ENCODE assay signal across 7 cellular contexts in the genomic region with DNA sequence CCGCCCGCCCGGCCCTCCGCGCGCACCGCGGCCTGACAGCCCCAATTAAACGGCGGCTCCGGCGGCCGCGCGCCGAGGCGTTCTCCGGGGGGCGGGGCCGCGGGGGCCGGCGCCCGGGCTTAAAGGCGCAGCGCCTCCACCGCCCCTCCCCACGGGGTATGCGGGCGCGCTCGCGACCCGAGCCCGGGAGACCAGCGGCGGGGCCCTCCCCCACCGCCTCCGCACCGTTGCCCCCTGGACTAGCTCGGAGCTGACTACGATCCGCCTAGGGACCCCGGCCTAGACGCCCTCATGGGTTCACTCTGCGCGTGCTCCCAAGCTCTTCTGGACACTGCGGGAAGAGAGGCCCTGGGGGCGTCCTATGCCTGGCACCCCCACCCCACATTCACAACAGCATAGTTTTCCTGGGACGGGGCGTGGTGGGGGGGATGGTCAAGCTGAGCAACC. TPM values are rescaled to one million over a fixed set of nuclear protein-coding genes. Genes with fewer than 3 reads are reported as not detected.
DNase-seq lines count a peak whose midpoint lies in the region; ATAC-seq and TF ChIP-seq lines count a peak whose summit lies in the region.

A gene with protein sequence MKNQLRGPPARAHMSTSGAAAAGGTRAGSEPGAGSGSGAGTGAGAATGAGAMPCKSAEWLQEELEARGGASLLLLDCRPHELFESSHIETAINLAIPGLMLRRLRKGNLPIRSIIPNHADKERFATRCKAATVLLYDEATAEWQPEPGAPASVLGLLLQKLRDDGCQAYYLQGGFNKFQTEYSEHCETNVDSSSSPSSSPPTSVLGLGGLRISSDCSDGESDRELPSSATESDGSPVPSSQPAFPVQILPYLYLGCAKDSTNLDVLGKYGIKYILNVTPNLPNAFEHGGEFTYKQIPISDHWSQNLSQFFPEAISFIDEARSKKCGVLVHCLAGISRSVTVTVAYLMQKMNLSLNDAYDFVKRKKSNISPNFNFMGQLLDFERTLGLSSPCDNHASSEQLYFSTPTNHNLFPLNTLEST (minus strand): TSS at position 51 of the 447 bp plus-strand sequence. CDS start 205 bp downstream, outside the sequence.

- peak within 1 kb of the TSS; percentile 92 for H3K56ac ChIP-seq in mesendoderm (ENCODE audit: low read length)

- peaks cover 8% of the 10 kb centered on the region for H3K79me1 ChIP-seq in mesendoderm (ENCODE audit: low read length)

- H3K36me3 Mint-ChIP-seq in activated CD8-positive, alpha-beta T cell treated with anti-CD3 and anti-CD28 coated beads for 36 hours (ENCODE audit: low read depth): peaks cover 23% of the 10 kb centered on the region

- H3K23ac ChIP-seq in mesendoderm (ENCODE audit: low read length): peak within 1 kb of the TSS; percentile 30

- peak; percentile 36 for DNase-seq in NCI-H510A (lab: John Stamatoyannopoulos, UW)
- DNase-seq in activated CD8-positive, alpha-beta T cell treated with anti-CD3 and anti-CD28 coated beads for 36 hours: peak; percentile 72
- DNase-seq in effector memory CD4-positive, alpha-beta T cell: peak; percentile 46 to 62 (median 57)
- peak; percentile 63 for DNase-seq in mesendoderm
- peak; percentile 55 for DNase-seq in stimulated activated CD8-positive, alpha-beta memory T cell treated with anti-CD3 and anti-CD28 coated beads, Interleukin-12 subunit alpha, Interleukin-12 subunit beta, amount 100 ng/mL, for 24 hours (ENCODE audit: extremely low read depth)

- no peak for TF ChIP-seq CTCF in activated CD8-positive, alpha-beta T cell treated with anti-CD3 and anti-CD28 coated beads for 36 hours (IDR thresholded peaks at IDR 0.05)

- H3K79me2 ChIP-seq in mesendoderm (ENCODE audit: control insufficient read depth, insufficient read depth, low read length): no peaks in the 10 kb centered on the region

- H3K18ac ChIP-seq in mesendoderm (ENCODE audit: low read length): peak within 1 kb of the TSS; percentile 34

- H3K27me3 Mint-ChIP-seq in activated CD8-positive, alpha-beta T cell treated with anti-CD3 and anti-CD28 coated beads for 36 hours: no peaks in the 10 kb centered on the region

- H2BK15ac ChIP-seq in mesendoderm (replicated peaks; ENCODE audit: low read depth): no peak within 1 kb of the TSS

- H3K4me3 ChIP-seq in effector memory CD4-positive, alpha-beta T cell (ENCODE audit: insufficient read depth, low read depth, low read length, poor library complexity, severe bottlenecking): peak within 1 kb of the TSS; percentile 74
- peak within 1 kb of the TSS; percentile 78 for H3K4me3 ChIP-seq in mesendoderm (ENCODE audit: low read length)

- peak within 1 kb of the TSS; percentile 75 for H3K9ac ChIP-seq in mesendoderm (ENCODE audit: low read length)

- H4K5ac ChIP-seq in mesendoderm (ENCODE audit: low read length): no peak within 1 kb of the TSS

- CTCF ChIA-PET in activated CD8-positive, alpha-beta T cell treated with anti-CD3 and anti-CD28 coated beads for 36 hours (lab: Charles Lee): interaction anchor here (1.0 to 8.0 kb wide), 11 partner anchors 13 to 390 kb away, joined by 3 to 74 read pairs (median 5); a partner anchor contains a TSS

- peak within 1 kb of the TSS; percentile 2 for H2BK120ac ChIP-seq in mesendoderm (ENCODE audit: low read depth, low read length)

- no peak within 1 kb of the TSS for H2BK5ac ChIP-seq in mesendoderm (ENCODE audit: low read length)

- H3K4me1 ChIP-seq in effector memory CD4-positive, alpha-beta T cell (ENCODE audit: control insufficient read depth, insufficient read depth, low read length, poor library complexity, severe bottlenecking): peaks cover 38% of the 10 kb centered on the region
- H3K4me1 ChIP-seq in mesendoderm (ENCODE audit: control insufficient read depth, low read depth, low read length): peaks cover 5% of the 10 kb centered on the region

- peaks cover 38% of the 10 kb centered on the region for H3K4me1 Mint-ChIP-seq in activated CD8-positive, alpha-beta T cell treated with anti-CD3 and anti-CD28 coated beads for 36 hours (ENCODE audit: low read depth)

- no peaks in the 10 kb centered on the region for H3K9me3 ChIP-seq in effector memory CD4-positive, alpha-beta T cell (ENCODE audit: control insufficient read depth, low read length)

- WGBS in mesendoderm (ENCODE audit: extremely low coverage, insufficient coverage, low lambda C conversion rate): no CpG with 5 or more reads among the region's 51 CpGs

- H3K4ac ChIP-seq in mesendoderm (ENCODE audit: low read depth, low read length): peak within 1 kb of the TSS; percentile 19

- peak within 1 kb of the TSS; percentile 86 for H3K4me3 Mint-ChIP-seq in activated CD8-positive, alpha-beta T cell treated with anti-CD3 and anti-CD28 coated beads for 36 hours

- POLR2A ChIA-PET in activated CD8-positive, alpha-beta T cell treated with anti-CD3 and anti-CD28 coated beads for 36 hours (lab: Charles Lee): interaction anchor here (0.6 to 3.5 kb wide), 19 partner anchors 11 to 361 kb away, joined by 3 to 19 read pairs (median 4); a partner anchor contains a TSS

- no peaks in the 10 kb centered on the region for H3K9me3 Mint-ChIP-seq in activated CD8-positive, alpha-beta T cell treated with anti-CD3 and anti-CD28 coated beads for 36 hours

- no peak within 1 kb of the TSS for H2AK5ac ChIP-seq in mesendoderm (ENCODE audit: low read length)

- H3K27ac ChIP-seq in effector memory CD4-positive, alpha-beta T cell (ENCODE audit: insufficient read depth, low read length, poor library complexity, severe bottlenecking): peak within 1 kb of the TSS; percentile 86
- H3K27ac ChIP-seq in mesendoderm (ENCODE audit: low read depth, low read length): no peak within 1 kb of the TSS

- no peak within 1 kb of the TSS for H4K8ac ChIP-seq in mesendoderm (ENCODE audit: low read depth, low read length)

- peak; percentile 24 for ATAC-seq in GM18520 (IDR thresholded peaks at IDR 0.05; ENCODE audit: unreplicated experiment)
- ATAC-seq in HG02885 (IDR thresholded peaks at IDR 0.05; ENCODE audit: poor library complexity, unreplicated experiment): peak; percentile 37
- peak; percentile 22 for ATAC-seq in activated CD8-positive, alpha-beta T cell treated with anti-CD3 and anti-CD28 coated beads for 36 hours

- peaks cover 4% of the 10 kb centered on the region for H3K36me3 ChIP-seq in effector memory CD4-positive, alpha-beta T cell (ENCODE audit: control insufficient read depth, insufficient read depth, low read length)
- peaks cover 3% of the 10 kb centered on the region for H3K36me3 ChIP-seq in mesendoderm (ENCODE audit: control insufficient read depth, insufficient read depth, low read length)

- H3K27ac Mint-ChIP-seq in activated CD8-positive, alpha-beta T cell treated with anti-CD3 and anti-CD28 coated beads for 36 hours: peak within 1 kb of the TSS; percentile 95

- intact Hi-C loops in activated CD8-positive, alpha-beta T cell treated with anti-CD3 and anti-CD28 coated beads for 36 hours (cut with micrococcal nuclease): no loop called here

- H3K27me3 ChIP-seq in effector memory CD4-positive, alpha-beta T cell (replicated peaks; ENCODE audit: control insufficient read depth, insufficient read depth, low read length, poor library complexity, severe bottlenecking): no peaks in the 10 kb centered on the region
- no peaks in the 10 kb centered on the region for H3K27me3 ChIP-seq in mesendoderm (ENCODE audit: insufficient read depth, low read length, poor library complexity)

- peak within 1 kb of the TSS; percentile 95 for H3K4me2 ChIP-seq in mesendoderm (ENCODE audit: low read length)

RNA-seq across cellular contexts. Expression of the gene that starts here (rescaled TPM):
- total RNA-seq in activated CD8-positive, alpha-beta T cell treated with anti-CD3 and anti-CD28 coated beads for 36 hours: 10 to 100 TPM; 19.6 to 21.6 TPM
- 13.1 TPM for polyA plus RNA-seq in mesendoderm (2013, experiment 1 of 2)
- 13.9 TPM for polyA plus RNA-seq in mesendoderm (2013, experiment 2 of 2)
